ENCODE assay signal across 1 cellular context in genomic region chr11:83193315-83194283, GRCh38.
TF ChIP-seq lines count a peak whose summit lies in the region.

Gene ANKRD42 (plus strand): TSS chr11:83193712. CDS start chr11:83194671, 959 bp downstream.

TF ChIP-seq in HepG2, 621 proteins besides CTCF, POLR2A, EP300 and RAD21 (continued from another document and continues in another):
- no peak for TF ChIP-seq ZNF441 (CRISPR knock-in tag; IDR thresholded peaks at IDR 0.05; ENCODE audit: borderline replicate concordance)
- no peak for TF ChIP-seq MIER2 (CRISPR knock-in tag; IDR thresholded peaks at IDR 0.05)
- peak; percentile 97 for TF ChIP-seq GABPA (IDR thresholded peaks at IDR 0.05; ENCODE audit: low read depth, low read length)
- TF ChIP-seq GABPA (CRISPR knock-in tag; IDR thresholded peaks at IDR 0.05; ENCODE audit: low read depth), result peak; percentile 99
- TF ChIP-seq DPF2 (CRISPR knock-in tag; IDR thresholded peaks at IDR 0.05; ENCODE audit: borderline replicate concordance, low read depth), result no peak
- no peak for TF ChIP-seq SOX6 (IDR thresholded peaks at IDR 0.05)
- TF ChIP-seq SOX6 (CRISPR knock-in tag; IDR thresholded peaks at IDR 0.05), result no peak
- no peak for TF ChIP-seq ZNF558 (CRISPR knock-in tag; IDR thresholded peaks at IDR 0.05; ENCODE audit: borderline replicate concordance)
- TF ChIP-seq ZNF850 (CRISPR knock-in tag; conservative IDR thresholded peaks at IDR 0.05), result no peak
- TF ChIP-seq ELF3 (CRISPR knock-in tag; IDR thresholded peaks at IDR 0.05), result peak; percentile 32; the same call in 1 of the 2 replicates
- no peak for TF ChIP-seq CSRNP1 (CRISPR knock-in tag; IDR thresholded peaks at IDR 0.05)
- peak in 1 of 2 experiments; percentile 41; a peak in 1 of 4 replicates for TF ChIP-seq REST (IDR thresholded peaks at IDR 0.05; ENCODE audit: borderline replicate concordance in 1 of 2, low read depth in 1 of 2, low read length in 2 of 2)
- 0 out of 2 replicates have a peak, but pooled peaks have one; percentile 30 for TF ChIP-seq ZFP37 (CRISPR knock-in tag; IDR thresholded peaks at IDR 0.05; ENCODE audit: borderline replicate concordance)
- TF ChIP-seq STAT5B (CRISPR knock-in tag; IDR thresholded peaks at IDR 0.05), result peak; percentile 59; the same call in 1 of the 2 replicates
- TF ChIP-seq ZNF576 (CRISPR knock-in tag; IDR thresholded peaks at IDR 0.05), result no peak
- TF ChIP-seq POGZ (CRISPR knock-in tag; IDR thresholded peaks at IDR 0.05), result peak; percentile 73; the same call in 1 of the 2 replicates
- TF ChIP-seq ZBTB34 (CRISPR knock-in tag; IDR thresholded peaks at IDR 0.05), result no peak
- no peak for TF ChIP-seq TRAFD1 (CRISPR knock-in tag; IDR thresholded peaks at IDR 0.05; ENCODE audit: borderline replicate concordance)
- no peak for TF ChIP-seq KDM1A (CRISPR knock-in tag; IDR thresholded peaks at IDR 0.05)
- no peak for TF ChIP-seq GFI1 (CRISPR knock-in tag; IDR thresholded peaks at IDR 0.05; ENCODE audit: borderline replicate concordance)
- peak; percentile 76 for TF ChIP-seq MNT (IDR thresholded peaks at IDR 0.05)
- no peak; the same call in 1 of the 2 replicates for TF ChIP-seq MTF2 (CRISPR knock-in tag; IDR thresholded peaks at IDR 0.05; ENCODE audit: borderline replicate concordance)
- TF ChIP-seq STAT6 (CRISPR knock-in tag; IDR thresholded peaks at IDR 0.05; ENCODE audit: borderline replicate concordance), result no peak; the same call in 1 of the 2 replicates
- peak; percentile 74; the same call in 1 of the 2 replicates for TF ChIP-seq ZMAT3 (CRISPR knock-in tag; conservative IDR thresholded peaks at IDR 0.05)
- TF ChIP-seq ZNF256 (CRISPR knock-in tag; conservative IDR thresholded peaks at IDR 0.05), result peak; percentile 51
- no peak for TF ChIP-seq HNF1A (IDR thresholded peaks at IDR 0.05; ENCODE audit: low read depth)
- TF ChIP-seq HNF1A (CRISPR knock-in tag; IDR thresholded peaks at IDR 0.05; ENCODE audit: borderline replicate concordance), result no peak
- peak; percentile 20; the same call in 1 of the 2 replicates for TF ChIP-seq NRL (CRISPR knock-in tag; IDR thresholded peaks at IDR 0.05; ENCODE audit: borderline replicate concordance)
- no peak for TF ChIP-seq TBP (CRISPR knock-in tag; IDR thresholded peaks at IDR 0.05)
- TF ChIP-seq SATB2 (CRISPR knock-in tag; IDR thresholded peaks at IDR 0.05), result no peak; the same call in 1 of the 2 replicates
- no peak for TF ChIP-seq HHEX (CRISPR knock-in tag; IDR thresholded peaks at IDR 0.05)
- peak; percentile 79 for TF ChIP-seq ZNF605 (CRISPR knock-in tag; IDR thresholded peaks at IDR 0.05)
- no peak for TF ChIP-seq PTBP1 (IDR thresholded peaks at IDR 0.05; ENCODE audit: low read depth, low read length, poor library complexity, severe bottlenecking)
- no peak for TF ChIP-seq ZNF800 (CRISPR knock-in tag; IDR thresholded peaks at IDR 0.05)
- peak; percentile 34 for TF ChIP-seq TARDBP (CRISPR knock-in tag; IDR thresholded peaks at IDR 0.05)
- no peak for TF ChIP-seq ZBTB1 (CRISPR knock-in tag; IDR thresholded peaks at IDR 0.05; ENCODE audit: borderline replicate concordance)
- no peak for TF ChIP-seq RNF219 (CRISPR knock-in tag; IDR thresholded peaks at IDR 0.05)
